ENCODE assay signal across 1 cellular context in genomic region chr5:77881528-77881927, GRCh38.
TF ChIP-seq lines count a peak whose summit lies in the region.

No MANE protein-coding gene starts in this region.

TF ChIP-seq in IMR-90, 13 proteins besides CTCF, POLR2A, EP300 and RAD21 (continued from another document):
- no peak for TF ChIP-seq ELK1 (IDR thresholded peaks at IDR 0.05; ENCODE audit: borderline replicate concordance, low read depth, low read length)
- TF ChIP-seq CHD1 (IDR thresholded peaks at IDR 0.05; ENCODE audit: low read depth, low read length): no peak
TF ChIP-seq in IMR-90: peak in this region for 0.
